ENCODE assay signal across 1 cellular context in the genomic region with DNA sequence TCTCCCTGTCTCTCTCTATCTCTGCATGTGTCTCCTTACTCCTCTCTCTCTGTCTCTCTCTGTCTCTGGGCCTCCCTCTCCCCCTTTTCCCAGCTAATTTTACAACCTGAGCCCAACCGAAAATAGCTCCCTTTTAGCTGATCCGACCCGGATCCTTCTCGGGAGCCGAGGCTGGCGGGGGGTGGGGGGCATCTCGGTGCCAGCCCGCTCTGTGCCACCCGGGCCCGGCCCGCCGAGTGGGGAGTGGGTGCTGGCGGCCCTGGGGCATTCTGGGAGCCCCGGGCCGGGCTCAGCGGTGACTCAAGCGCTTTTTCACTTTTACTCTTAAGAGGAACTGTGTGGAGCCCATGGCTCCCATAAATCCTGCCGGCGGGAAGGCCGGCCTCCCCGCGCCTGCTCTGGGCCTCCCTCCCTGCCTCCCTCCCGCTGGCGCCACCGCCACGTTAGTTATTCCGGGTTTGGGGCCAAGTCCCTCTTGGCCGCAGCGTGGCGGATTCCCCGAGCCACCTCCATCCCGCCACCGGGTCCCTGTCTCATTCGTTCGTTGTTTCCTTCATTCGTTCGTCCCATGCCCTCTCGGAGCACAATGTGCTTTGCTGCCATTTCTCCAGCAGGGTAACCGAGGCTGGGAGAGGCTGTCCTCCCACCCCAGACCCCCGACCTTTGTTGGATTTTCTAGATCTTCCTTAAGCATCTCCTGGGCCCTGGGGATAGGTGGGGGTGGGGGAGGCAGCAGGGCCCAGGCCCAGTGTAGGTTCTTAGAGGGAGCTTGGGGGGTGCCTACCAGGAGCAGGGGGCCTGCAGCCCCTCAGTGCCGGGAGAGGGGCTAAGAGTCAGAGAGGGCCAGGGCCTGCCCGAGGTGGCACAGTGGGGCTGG.
TF ChIP-seq lines count a peak whose summit lies in the region.

No MANE protein-coding gene starts in this region.

TF ChIP-seq in K562, 482 proteins besides CTCF, POLR2A, EP300 and RAD21 (continues in another document):
- TF ChIP-seq, protein P1, sequence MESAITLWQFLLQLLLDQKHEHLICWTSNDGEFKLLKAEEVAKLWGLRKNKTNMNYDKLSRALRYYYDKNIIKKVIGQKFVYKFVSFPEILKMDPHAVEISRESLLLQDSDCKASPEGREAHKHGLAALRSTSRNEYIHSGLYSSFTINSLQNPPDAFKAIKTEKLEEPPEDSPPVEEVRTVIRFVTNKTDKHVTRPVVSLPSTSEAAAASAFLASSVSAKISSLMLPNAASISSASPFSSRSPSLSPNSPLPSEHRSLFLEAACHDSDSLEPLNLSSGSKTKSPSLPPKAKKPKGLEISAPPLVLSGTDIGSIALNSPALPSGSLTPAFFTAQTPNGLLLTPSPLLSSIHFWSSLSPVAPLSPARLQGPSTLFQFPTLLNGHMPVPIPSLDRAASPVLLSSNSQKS (CRISPR knock-in tag; IDR thresholded peaks at IDR 0.05) = no peak
- TF ChIP-seq, protein P2, sequence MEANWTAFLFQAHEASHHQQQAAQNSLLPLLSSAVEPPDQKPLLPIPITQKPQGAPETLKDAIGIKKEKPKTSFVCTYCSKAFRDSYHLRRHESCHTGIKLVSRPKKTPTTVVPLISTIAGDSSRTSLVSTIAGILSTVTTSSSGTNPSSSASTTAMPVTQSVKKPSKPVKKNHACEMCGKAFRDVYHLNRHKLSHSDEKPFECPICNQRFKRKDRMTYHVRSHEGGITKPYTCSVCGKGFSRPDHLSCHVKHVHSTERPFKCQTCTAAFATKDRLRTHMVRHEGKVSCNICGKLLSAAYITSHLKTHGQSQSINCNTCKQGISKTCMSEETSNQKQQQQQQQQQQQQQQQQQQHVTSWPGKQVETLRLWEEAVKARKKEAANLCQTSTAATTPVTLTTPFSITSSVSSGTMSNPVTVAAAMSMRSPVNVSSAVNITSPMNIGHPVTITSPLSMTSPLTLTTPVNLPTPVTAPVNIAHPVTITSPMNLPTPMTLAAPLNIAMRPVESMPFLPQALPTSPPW (CRISPR knock-in tag; IDR thresholded peaks at IDR 0.05) = peak; percentile 76
- peak; percentile 47 for TF ChIP-seq CXXC5 (CRISPR knock-in tag; IDR thresholded peaks at IDR 0.05)
- TF ChIP-seq, protein P3, sequence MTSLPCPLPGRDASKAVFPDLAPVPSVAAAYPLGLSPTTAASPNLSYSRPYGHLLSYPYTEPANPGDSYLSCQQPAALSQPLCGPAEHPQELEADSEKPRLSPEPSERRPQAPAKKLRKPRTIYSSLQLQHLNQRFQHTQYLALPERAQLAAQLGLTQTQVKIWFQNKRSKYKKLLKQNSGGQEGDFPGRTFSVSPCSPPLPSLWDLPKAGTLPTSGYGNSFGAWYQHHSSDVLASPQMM (CRISPR knock-in tag; IDR thresholded peaks at IDR 0.05) = no peak
- TF ChIP-seq, protein P4, sequence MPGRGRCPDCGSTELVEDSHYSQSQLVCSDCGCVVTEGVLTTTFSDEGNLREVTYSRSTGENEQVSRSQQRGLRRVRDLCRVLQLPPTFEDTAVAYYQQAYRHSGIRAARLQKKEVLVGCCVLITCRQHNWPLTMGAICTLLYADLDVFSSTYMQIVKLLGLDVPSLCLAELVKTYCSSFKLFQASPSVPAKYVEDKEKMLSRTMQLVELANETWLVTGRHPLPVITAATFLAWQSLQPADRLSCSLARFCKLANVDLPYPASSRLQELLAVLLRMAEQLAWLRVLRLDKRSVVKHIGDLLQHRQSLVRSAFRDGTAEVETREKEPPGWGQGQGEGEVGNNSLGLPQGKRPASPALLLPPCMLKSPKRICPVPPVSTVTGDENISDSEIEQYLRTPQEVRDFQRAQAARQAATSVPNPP (IDR thresholded peaks at IDR 0.05; ENCODE audit: borderline replicate concordance, insufficient read depth, insufficient read length) = no peak
- TF ChIP-seq, protein P5, sequence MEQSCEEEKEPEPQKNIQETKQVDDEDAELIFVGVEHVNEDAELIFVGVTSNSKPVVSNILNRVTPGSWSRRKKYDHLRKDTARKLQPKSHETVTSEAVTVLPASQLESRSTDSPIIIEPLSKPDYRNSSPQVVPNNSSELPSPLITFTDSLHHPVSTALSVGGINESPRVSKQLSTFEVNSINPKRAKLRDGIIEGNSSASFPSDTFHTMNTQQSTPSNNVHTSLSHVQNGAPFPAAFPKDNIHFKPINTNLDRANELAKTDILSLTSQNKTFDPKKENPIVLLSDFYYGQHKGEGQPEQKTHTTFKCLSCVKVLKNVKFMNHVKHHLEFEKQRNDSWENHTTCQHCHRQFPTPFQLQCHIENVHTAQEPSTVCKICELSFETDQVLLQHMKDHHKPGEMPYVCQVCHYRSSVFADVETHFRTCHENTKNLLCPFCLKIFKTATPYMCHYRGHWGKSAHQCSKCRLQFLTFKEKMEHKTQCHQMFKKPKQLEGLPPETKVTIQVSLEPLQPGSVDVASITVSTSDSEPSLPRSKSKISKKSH (CRISPR knock-in tag; IDR thresholded peaks at IDR 0.05) = no peak
- TF ChIP-seq HNRNPL (IDR thresholded peaks at IDR 0.05; ENCODE audit: low read depth, low read length) = 0 out of 2 replicates have a peak, but pooled peaks have one; percentile 69
- TF ChIP-seq LCOR (CRISPR knock-in tag; IDR thresholded peaks at IDR 0.05) = no peak
- TF ChIP-seq DIDO1 (tag; IDR thresholded peaks at IDR 0.05; ENCODE audit: low read depth) = no peak
- TF ChIP-seq, protein P6, sequence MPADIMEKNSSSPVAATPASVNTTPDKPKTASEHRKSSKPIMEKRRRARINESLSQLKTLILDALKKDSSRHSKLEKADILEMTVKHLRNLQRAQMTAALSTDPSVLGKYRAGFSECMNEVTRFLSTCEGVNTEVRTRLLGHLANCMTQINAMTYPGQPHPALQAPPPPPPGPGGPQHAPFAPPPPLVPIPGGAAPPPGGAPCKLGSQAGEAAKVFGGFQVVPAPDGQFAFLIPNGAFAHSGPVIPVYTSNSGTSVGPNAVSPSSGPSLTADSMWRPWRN (IDR thresholded peaks at IDR 0.05; ENCODE audit: low read depth) = no peak
- no peak for TF ChIP-seq SMARCA4 (IDR thresholded peaks at IDR 0.05)
- TF ChIP-seq TAF15 (IDR thresholded peaks at IDR 0.05; ENCODE audit: low read depth, low read length) = no peak
- TF ChIP-seq, protein P7, sequence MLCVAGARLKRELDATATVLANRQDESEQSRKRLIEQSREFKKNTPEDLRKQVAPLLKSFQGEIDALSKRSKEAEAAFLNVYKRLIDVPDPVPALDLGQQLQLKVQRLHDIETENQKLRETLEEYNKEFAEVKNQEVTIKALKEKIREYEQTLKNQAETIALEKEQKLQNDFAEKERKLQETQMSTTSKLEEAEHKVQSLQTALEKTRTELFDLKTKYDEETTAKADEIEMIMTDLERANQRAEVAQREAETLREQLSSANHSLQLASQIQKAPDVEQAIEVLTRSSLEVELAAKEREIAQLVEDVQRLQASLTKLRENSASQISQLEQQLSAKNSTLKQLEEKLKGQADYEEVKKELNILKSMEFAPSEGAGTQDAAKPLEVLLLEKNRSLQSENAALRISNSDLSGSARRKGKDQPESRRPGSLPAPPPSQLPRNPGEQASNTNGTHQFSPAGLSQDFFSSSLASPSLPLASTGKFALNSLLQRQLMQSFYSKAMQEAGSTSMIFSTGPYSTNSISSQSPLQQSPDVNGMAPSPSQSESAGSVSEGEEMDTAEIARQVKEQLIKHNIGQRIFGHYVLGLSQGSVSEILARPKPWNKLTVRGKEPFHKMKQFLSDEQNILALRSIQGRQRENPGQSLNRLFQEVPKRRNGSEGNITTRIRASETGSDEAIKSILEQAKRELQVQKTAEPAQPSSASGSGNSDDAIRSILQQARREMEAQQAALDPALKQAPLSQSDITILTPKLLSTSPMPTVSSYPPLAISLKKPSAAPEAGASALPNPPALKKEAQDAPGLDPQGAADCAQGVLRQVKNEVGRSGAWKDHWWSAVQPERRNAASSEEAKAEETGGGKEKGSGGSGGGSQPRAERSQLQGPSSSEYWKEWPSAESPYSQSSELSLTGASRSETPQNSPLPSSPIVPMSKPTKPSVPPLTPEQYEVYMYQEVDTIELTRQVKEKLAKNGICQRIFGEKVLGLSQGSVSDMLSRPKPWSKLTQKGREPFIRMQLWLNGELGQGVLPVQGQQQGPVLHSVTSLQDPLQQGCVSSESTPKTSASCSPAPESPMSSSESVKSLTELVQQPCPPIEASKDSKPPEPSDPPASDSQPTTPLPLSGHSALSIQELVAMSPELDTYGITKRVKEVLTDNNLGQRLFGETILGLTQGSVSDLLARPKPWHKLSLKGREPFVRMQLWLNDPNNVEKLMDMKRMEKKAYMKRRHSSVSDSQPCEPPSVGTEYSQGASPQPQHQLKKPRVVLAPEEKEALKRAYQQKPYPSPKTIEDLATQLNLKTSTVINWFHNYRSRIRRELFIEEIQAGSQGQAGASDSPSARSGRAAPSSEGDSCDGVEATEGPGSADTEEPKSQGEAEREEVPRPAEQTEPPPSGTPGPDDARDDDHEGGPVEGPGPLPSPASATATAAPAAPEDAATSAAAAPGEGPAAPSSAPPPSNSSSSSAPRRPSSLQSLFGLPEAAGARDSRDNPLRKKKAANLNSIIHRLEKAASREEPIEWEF (CRISPR knock-in tag; IDR thresholded peaks at IDR 0.05) = no peak
- peak; percentile 24 for TF ChIP-seq NCOA4 (IDR thresholded peaks at IDR 0.05; ENCODE audit: partially characterized antibody)
- TF ChIP-seq CAMTA2 (CRISPR knock-in tag; conservative IDR thresholded peaks at IDR 0.05) = no peak
- TF ChIP-seq TAF7 (tag; IDR thresholded peaks at IDR 0.05) = no peak
- no peak for TF ChIP-seq CBX8 (IDR thresholded peaks at IDR 0.05; ENCODE audit: borderline replicate concordance, extremely low read depth, low read depth, low read length, poor library complexity, severe bottlenecking)
- no peak for TF ChIP-seq SRSF3 (IDR thresholded peaks at IDR 0.05; ENCODE audit: insufficient read depth, low read length)
- no peak for TF ChIP-seq ETV6 (IDR thresholded peaks at IDR 0.05; ENCODE audit: borderline replicate concordance in 1 of 2, low read depth in 2 of 2, low read length in 1 of 2)
- TF ChIP-seq ETV6 (CRISPR knock-in tag; IDR thresholded peaks at IDR 0.05; ENCODE audit: borderline replicate concordance) = no peak
- no peak for TF ChIP-seq HNRNPLL (IDR thresholded peaks at IDR 0.05; ENCODE audit: low read depth, low read length, poor library complexity, severe bottlenecking)
- no peak for TF ChIP-seq ZNF184 (CRISPR knock-in tag; IDR thresholded peaks at IDR 0.05)
- TF ChIP-seq ZKSCAN1 (IDR thresholded peaks at IDR 0.05; ENCODE audit: low read depth, low read length) = no peak
- TF ChIP-seq, protein P8, sequence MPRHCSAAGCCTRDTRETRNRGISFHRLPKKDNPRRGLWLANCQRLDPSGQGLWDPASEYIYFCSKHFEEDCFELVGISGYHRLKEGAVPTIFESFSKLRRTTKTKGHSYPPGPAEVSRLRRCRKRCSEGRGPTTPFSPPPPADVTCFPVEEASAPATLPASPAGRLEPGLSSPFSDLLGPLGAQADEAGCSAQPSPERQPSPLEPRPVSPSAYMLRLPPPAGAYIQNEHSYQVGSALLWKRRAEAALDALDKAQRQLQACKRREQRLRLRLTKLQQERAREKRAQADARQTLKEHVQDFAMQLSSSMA (CRISPR knock-in tag; IDR thresholded peaks at IDR 0.05) = no peak
- 0 out of 2 replicates have a peak, but pooled peaks have one; percentile 51 for TF ChIP-seq ZNF143 (CRISPR knock-in tag; IDR thresholded peaks at IDR 0.05)
- TF ChIP-seq, protein P9, sequence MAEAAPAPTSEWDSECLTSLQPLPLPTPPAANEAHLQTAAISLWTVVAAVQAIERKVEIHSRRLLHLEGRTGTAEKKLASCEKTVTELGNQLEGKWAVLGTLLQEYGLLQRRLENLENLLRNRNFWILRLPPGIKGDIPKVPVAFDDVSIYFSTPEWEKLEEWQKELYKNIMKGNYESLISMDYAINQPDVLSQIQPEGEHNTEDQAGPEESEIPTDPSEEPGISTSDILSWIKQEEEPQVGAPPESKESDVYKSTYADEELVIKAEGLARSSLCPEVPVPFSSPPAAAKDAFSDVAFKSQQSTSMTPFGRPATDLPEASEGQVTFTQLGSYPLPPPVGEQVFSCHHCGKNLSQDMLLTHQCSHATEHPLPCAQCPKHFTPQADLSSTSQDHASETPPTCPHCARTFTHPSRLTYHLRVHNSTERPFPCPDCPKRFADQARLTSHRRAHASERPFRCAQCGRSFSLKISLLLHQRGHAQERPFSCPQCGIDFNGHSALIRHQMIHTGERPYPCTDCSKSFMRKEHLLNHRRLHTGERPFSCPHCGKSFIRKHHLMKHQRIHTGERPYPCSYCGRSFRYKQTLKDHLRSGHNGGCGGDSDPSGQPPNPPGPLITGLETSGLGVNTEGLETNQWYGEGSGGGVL (CRISPR knock-in tag; IDR thresholded peaks at IDR 0.05) = no peak
- TF ChIP-seq, protein P10, sequence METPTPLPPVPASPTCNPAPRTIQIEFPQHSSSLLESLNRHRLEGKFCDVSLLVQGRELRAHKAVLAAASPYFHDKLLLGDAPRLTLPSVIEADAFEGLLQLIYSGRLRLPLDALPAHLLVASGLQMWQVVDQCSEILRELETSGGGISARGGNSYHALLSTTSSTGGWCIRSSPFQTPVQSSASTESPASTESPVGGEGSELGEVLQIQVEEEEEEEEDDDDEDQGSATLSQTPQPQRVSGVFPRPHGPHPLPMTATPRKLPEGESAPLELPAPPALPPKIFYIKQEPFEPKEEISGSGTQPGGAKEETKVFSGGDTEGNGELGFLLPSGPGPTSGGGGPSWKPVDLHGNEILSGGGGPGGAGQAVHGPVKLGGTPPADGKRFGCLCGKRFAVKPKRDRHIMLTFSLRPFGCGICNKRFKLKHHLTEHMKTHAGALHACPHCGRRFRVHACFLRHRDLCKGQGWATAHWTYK (CRISPR knock-in tag; IDR thresholded peaks at IDR 0.05) = no peak
- TF ChIP-seq KLF13 (tag; IDR thresholded peaks at IDR 0.05; ENCODE audit: borderline replicate concordance, low read depth) = no peak
- TF ChIP-seq, protein P11, sequence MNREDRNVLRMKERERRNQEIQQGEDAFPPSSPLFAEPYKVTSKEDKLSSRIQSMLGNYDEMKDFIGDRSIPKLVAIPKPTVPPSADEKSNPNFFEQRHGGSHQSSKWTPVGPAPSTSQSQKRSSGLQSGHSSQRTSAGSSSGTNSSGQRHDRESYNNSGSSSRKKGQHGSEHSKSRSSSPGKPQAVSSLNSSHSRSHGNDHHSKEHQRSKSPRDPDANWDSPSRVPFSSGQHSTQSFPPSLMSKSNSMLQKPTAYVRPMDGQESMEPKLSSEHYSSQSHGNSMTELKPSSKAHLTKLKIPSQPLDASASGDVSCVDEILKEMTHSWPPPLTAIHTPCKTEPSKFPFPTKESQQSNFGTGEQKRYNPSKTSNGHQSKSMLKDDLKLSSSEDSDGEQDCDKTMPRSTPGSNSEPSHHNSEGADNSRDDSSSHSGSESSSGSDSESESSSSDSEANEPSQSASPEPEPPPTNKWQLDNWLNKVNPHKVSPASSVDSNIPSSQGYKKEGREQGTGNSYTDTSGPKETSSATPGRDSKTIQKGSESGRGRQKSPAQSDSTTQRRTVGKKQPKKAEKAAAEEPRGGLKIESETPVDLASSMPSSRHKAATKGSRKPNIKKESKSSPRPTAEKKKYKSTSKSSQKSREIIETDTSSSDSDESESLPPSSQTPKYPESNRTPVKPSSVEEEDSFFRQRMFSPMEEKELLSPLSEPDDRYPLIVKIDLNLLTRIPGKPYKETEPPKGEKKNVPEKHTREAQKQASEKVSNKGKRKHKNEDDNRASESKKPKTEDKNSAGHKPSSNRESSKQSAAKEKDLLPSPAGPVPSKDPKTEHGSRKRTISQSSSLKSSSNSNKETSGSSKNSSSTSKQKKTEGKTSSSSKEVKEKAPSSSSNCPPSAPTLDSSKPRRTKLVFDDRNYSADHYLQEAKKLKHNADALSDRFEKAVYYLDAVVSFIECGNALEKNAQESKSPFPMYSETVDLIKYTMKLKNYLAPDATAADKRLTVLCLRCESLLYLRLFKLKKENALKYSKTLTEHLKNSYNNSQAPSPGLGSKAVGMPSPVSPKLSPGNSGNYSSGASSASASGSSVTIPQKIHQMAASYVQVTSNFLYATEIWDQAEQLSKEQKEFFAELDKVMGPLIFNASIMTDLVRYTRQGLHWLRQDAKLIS (CRISPR knock-in tag; IDR thresholded peaks at IDR 0.05) = no peak
- no peak for TF ChIP-seq XRCC3 (IDR thresholded peaks at IDR 0.05)
- TF ChIP-seq ZEB2 (IDR thresholded peaks at IDR 0.05) = no peak
- no peak for TF ChIP-seq FOXA3 (CRISPR knock-in tag; conservative IDR thresholded peaks at IDR 0.05 in 1 of 2, IDR thresholded peaks at IDR 0.05 in 1 of 2)
- peak; percentile 20; the same call in 1 of the 2 replicates for TF ChIP-seq ZBTB7A (IDR thresholded peaks at IDR 0.05; ENCODE audit: borderline replicate concordance, control insufficient read depth, low read depth, low read length)
- no peak for TF ChIP-seq SREBF1 (IDR thresholded peaks at IDR 0.05; ENCODE audit: borderline replicate concordance, low read depth, low read length)
